ENCODE assay signal across 8 cellular contexts in the genomic region with DNA sequence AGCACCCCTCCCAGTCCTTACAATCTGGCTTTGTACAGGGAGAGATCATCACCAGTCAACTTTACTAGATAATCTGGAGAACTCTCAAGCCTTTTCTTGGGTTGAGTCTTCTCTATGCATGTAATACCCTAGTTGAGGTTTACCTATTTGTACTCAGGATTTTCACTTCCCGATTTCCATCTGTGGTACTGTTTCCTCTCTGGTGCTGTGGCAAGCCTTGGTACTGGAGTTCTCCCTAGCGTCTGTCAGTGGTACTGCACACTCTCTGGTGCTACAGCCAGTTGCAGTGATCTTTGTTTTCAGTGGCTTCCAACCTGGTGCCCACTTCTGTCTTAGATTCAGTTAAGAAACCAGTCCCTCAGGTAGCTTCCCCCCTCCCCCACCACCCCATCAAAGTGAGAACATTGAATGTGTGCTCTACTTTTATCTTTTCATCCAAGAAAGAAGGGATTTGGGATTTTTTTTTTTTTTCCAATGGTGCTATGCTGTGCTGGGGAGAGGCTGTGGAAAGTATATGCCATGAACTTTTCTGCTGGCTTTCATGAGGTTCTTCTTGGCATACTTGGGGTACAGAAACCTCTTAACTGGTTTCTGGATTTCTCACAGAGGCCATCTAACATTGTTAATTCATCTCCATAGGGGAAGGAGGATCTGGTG.
A peak's percentile ranks its signal among the peaks of the same experiment; 100 is the strongest.
DNase-seq lines count a peak whose midpoint lies in the region; ATAC-seq and TF ChIP-seq lines count a peak whose summit lies in the region.

No MANE protein-coding gene starts in this region.

- 0 out of 2 replicates have a peak, but pooled peaks cover 6% of the 10 kb centered on the region for H3K79me2 ChIP-seq in PC-9 (ENCODE audit: low read depth)

- ATAC-seq in GM19023 (IDR thresholded peaks at IDR 0.05; ENCODE audit: unreplicated experiment): peak; percentile 99
- peak; percentile 98 for ATAC-seq in HG03103 (IDR thresholded peaks at IDR 0.05; ENCODE audit: low read depth, unreplicated experiment)

- H3K4me3 Mint-ChIP-seq in CD14-positive monocyte: no peak overlapping the region
- no peak overlapping the region for H3K4me3 Mint-ChIP-seq in activated T-cell treated with anti-CD3 and anti-CD28 coated beads, Interleukin-2, amount 50 U/mL, for 24 hours

- BruUV-seq in PC-9 (replicated peaks; lab: Mats Ljungman, UMichigan): no TSS peak

- no peaks in the 10 kb centered on the region for H3K9me2 ChIP-seq in PC-9 (ENCODE audit: insufficient read depth)

- H3K4me3 ChIP-seq in PC-9 (no peak overlapping the region), foreskin fibroblast (ENCODE audit: low read depth in 1 of 2, low read length in 2 of 2) (no peak overlapping the region)

- H3K27ac ChIP-seq in PC-9: peak overlapping the region; percentile 78

- CTCF ChIA-PET in PC-9 (lab: Charles Lee): interaction anchor here (0.7 kb wide), 1 partner anchor 9 kb away, joined by 3 read pairs; no protein-coding TSS in a partner anchor

- POLR2A ChIA-PET in PC-9 (lab: Charles Lee; ENCODE audit: unreplicated experiment): no interaction called here

- no peaks in the 10 kb centered on the region for H4K20me1 ChIP-seq in PC-9 (ENCODE audit: insufficient read depth)

- intact Hi-C loops in CD14-positive monocyte (cut with micrococcal nuclease) (no loop called here), PC-9 (cut with micrococcal nuclease; ENCODE audit: unreplicated experiment) (no loop called here)

- H3K27me3 ChIP-seq in PC-9 (ENCODE audit: insufficient read depth, low read depth): no peaks in the 10 kb centered on the region

- peaks cover 4% of the 10 kb centered on the region for H3K4me1 Mint-ChIP-seq in CD14-positive monocyte
- peaks cover 11% of the 10 kb centered on the region for H3K4me1 Mint-ChIP-seq in activated T-cell treated with anti-CD3 and anti-CD28 coated beads, Interleukin-2, amount 50 U/mL, for 24 hours (ENCODE audit: low read depth)

- H3K36me3 Mint-ChIP-seq in CD14-positive monocyte: no peaks in the 10 kb centered on the region
- no peaks in the 10 kb centered on the region for H3K36me3 Mint-ChIP-seq in activated T-cell treated with anti-CD3 and anti-CD28 coated beads, Interleukin-2, amount 50 U/mL, for 24 hours (ENCODE audit: low read depth)

- no peaks in the 10 kb centered on the region for H3K36me3 ChIP-seq in PC-9 (ENCODE audit: low read depth)

- H3F3A ChIP-seq in PC-9 (ENCODE audit: insufficient read depth, low read depth): peaks cover 24% of the 10 kb centered on the region

- H3K27me3 Mint-ChIP-seq in CD14-positive monocyte (ENCODE audit: low read depth in 3 of 3): peaks cover 0 to 3% (median 2%) of the 10 kb centered on the region in 3 donors
- no peaks in the 10 kb centered on the region for H3K27me3 Mint-ChIP-seq in activated T-cell treated with anti-CD3 and anti-CD28 coated beads, Interleukin-2, amount 50 U/mL, for 24 hours

- DNase-seq in CD14-positive monocyte (ENCODE audit: low spot score): peak; percentile 61
- peak in 1 of 2 experiments; percentile 11 for DNase-seq in PC-9
- peak; percentile 67 for DNase-seq in activated T-cell treated with anti-CD3 and anti-CD28 coated beads, Interleukin-2, amount 50 U/mL, for 24 hours
- peak; percentile 48 to 75 for DNase-seq in foreskin fibroblast
- DNase-seq in putamen (ENCODE audit: low spot score): peak; percentile 56
- DNase-seq in NCI-H1436 treated with DMSO at 0.1 percent for 48 hours (lab: John Stamatoyannopoulos, UW): no peak

- H3K9me3 Mint-ChIP-seq in CD14-positive monocyte: no peaks in the 10 kb centered on the region
- H3K9me3 Mint-ChIP-seq in activated T-cell treated with anti-CD3 and anti-CD28 coated beads, Interleukin-2, amount 50 U/mL, for 24 hours: no peaks in the 10 kb centered on the region

- H3K27ac Mint-ChIP-seq in CD14-positive monocyte: no peak overlapping the region
- no peak overlapping the region for H3K27ac Mint-ChIP-seq in activated T-cell treated with anti-CD3 and anti-CD28 coated beads, Interleukin-2, amount 50 U/mL, for 24 hours

- TF ChIP-seq CTCF in CD14-positive monocyte (IDR thresholded peaks at IDR 0.05): peak; percentile 92
- TF ChIP-seq CTCF in PC-9 (conservative IDR thresholded peaks at IDR 0.05): peak; percentile 66
- TF ChIP-seq CTCF in foreskin fibroblast (IDR thresholded peaks at IDR 0.05; ENCODE audit: low read depth, low read length): peak; percentile 80

- H3K4me1 ChIP-seq in PC-9 (replicated peaks; ENCODE audit: insufficient read depth): peaks cover 25% of the 10 kb centered on the region

- H3K4me2 ChIP-seq in PC-9: no peak overlapping the region

- no peaks in the 10 kb centered on the region for H3K9me3 ChIP-seq in PC-9 (ENCODE audit: insufficient read depth, low read depth)

- no peak overlapping the region for H2AFZ ChIP-seq in PC-9
